ENCODE assay signal across 1 cellular context in genomic region chr10:3785251-3785848, GRCh38.
TF ChIP-seq lines count a peak whose summit lies in the region.

No MANE protein-coding gene starts in this region.

TF ChIP-seq in HepG2, 621 proteins besides CTCF, POLR2A, EP300 and RAD21 (continued from another document and continues in another):
- TF ChIP-seq PREB (CRISPR knock-in tag; IDR thresholded peaks at IDR 0.05) (no peak), REPIN1 (CRISPR knock-in tag; IDR thresholded peaks at IDR 0.05; ENCODE audit: borderline replicate concordance, low read depth) (peak; percentile 49; the same call in 1 of the 2 replicates), HNRNPH1 (optimal IDR thresholded peaks at IDR 0.05; ENCODE audit: low read depth, low read length) (no peak), HOXA3 (CRISPR knock-in tag; IDR thresholded peaks at IDR 0.05) (peak; percentile 48; the same call in 1 of the 2 replicates), CC2D1A (CRISPR knock-in tag; IDR thresholded peaks at IDR 0.05) (no peak), ISX (CRISPR knock-in tag; conservative IDR thresholded peaks at IDR 0.05) (peak; percentile 51; the same call in 1 of the 2 replicates), ZBTB40 (IDR thresholded peaks at IDR 0.05) (no peak), ZBTB40 (CRISPR knock-in tag; IDR thresholded peaks at IDR 0.05) (peak; percentile 29; the same call in 1 of the 2 replicates), RARA (CRISPR knock-in tag; IDR thresholded peaks at IDR 0.05) (0 out of 2 replicates have a peak, but pooled peaks have one; percentile 7), SP140L (CRISPR knock-in tag; IDR thresholded peaks at IDR 0.05; ENCODE audit: borderline replicate concordance) (no peak), EED (CRISPR knock-in tag; IDR thresholded peaks at IDR 0.05) (no peak), SP5 (CRISPR knock-in tag; IDR thresholded peaks at IDR 0.05; ENCODE audit: borderline replicate concordance, low read depth) (0 out of 2 replicates have a peak, but pooled peaks have one; percentile 12), FOXM1 (CRISPR knock-in tag; IDR thresholded peaks at IDR 0.05) (0 out of 2 replicates have a peak, but pooled peaks have one; percentile 69), MED13 (CRISPR knock-in tag; IDR thresholded peaks at IDR 0.05) (peak; percentile 55; the same call in 1 of the 2 replicates), TAF1 (CRISPR knock-in tag; IDR thresholded peaks at IDR 0.05) (peak; percentile 85), NFIC (IDR thresholded peaks at IDR 0.05; ENCODE audit: low read length) (no peak), RFXAP (CRISPR knock-in tag; IDR thresholded peaks at IDR 0.05; ENCODE audit: borderline replicate concordance) (peak; percentile 65; the same call in 1 of the 2 replicates), PBX2 (CRISPR knock-in tag; IDR thresholded peaks at IDR 0.05) (no peak), ZNF33A (CRISPR knock-in tag; IDR thresholded peaks at IDR 0.05; ENCODE audit: borderline replicate concordance) (no peak), KDM5B (CRISPR knock-in tag; IDR thresholded peaks at IDR 0.05; ENCODE audit: borderline replicate concordance) (peak; percentile 53; the same call in 1 of the 2 replicates), ATF7 (IDR thresholded peaks at IDR 0.05) (peak; percentile 94), ATF7 (CRISPR knock-in tag; IDR thresholded peaks at IDR 0.05) (peak; percentile 98), KDM2A (CRISPR knock-in tag; IDR thresholded peaks at IDR 0.05; ENCODE audit: borderline replicate concordance, low read depth) (peak; percentile 33; the same call in 1 of the 2 replicates), MED1 (CRISPR knock-in tag; IDR thresholded peaks at IDR 0.05) (peak; percentile 72; the same call in 1 of the 2 replicates), HNF4G (IDR thresholded peaks at IDR 0.05; ENCODE audit: borderline replicate concordance, low read depth, low read length) (no peak), HNF4G (CRISPR knock-in tag; IDR thresholded peaks at IDR 0.05; ENCODE audit: borderline replicate concordance, low read depth) (no peak; the same call in 1 of the 2 replicates), ZNF607 (CRISPR knock-in tag; IDR thresholded peaks at IDR 0.05; ENCODE audit: borderline replicate concordance) (0 out of 2 replicates have a peak, but pooled peaks have one; percentile 11), ZNF570 (CRISPR knock-in tag; IDR thresholded peaks at IDR 0.05; ENCODE audit: borderline replicate concordance) (peak; percentile 9; the same call in 1 of the 2 replicates), ZNF768 (CRISPR knock-in tag; IDR thresholded peaks at IDR 0.05) (peak; percentile 63; the same call in 1 of the 2 replicates), SKIL (CRISPR knock-in tag; IDR thresholded peaks at IDR 0.05; ENCODE audit: borderline replicate concordance) (no peak), TMF1 (CRISPR knock-in tag; IDR thresholded peaks at IDR 0.05; ENCODE audit: low read depth) (peak; percentile 54; the same call in 1 of the 2 replicates), ZBTB33 (CRISPR knock-in tag; IDR thresholded peaks at IDR 0.05) (no peak), MEIS2 (CRISPR knock-in tag; IDR thresholded peaks at IDR 0.05) (peak; percentile 80), ZNF354B (CRISPR knock-in tag; IDR thresholded peaks at IDR 0.05) (no peak)
- TF ChIP-seq, protein P1, sequence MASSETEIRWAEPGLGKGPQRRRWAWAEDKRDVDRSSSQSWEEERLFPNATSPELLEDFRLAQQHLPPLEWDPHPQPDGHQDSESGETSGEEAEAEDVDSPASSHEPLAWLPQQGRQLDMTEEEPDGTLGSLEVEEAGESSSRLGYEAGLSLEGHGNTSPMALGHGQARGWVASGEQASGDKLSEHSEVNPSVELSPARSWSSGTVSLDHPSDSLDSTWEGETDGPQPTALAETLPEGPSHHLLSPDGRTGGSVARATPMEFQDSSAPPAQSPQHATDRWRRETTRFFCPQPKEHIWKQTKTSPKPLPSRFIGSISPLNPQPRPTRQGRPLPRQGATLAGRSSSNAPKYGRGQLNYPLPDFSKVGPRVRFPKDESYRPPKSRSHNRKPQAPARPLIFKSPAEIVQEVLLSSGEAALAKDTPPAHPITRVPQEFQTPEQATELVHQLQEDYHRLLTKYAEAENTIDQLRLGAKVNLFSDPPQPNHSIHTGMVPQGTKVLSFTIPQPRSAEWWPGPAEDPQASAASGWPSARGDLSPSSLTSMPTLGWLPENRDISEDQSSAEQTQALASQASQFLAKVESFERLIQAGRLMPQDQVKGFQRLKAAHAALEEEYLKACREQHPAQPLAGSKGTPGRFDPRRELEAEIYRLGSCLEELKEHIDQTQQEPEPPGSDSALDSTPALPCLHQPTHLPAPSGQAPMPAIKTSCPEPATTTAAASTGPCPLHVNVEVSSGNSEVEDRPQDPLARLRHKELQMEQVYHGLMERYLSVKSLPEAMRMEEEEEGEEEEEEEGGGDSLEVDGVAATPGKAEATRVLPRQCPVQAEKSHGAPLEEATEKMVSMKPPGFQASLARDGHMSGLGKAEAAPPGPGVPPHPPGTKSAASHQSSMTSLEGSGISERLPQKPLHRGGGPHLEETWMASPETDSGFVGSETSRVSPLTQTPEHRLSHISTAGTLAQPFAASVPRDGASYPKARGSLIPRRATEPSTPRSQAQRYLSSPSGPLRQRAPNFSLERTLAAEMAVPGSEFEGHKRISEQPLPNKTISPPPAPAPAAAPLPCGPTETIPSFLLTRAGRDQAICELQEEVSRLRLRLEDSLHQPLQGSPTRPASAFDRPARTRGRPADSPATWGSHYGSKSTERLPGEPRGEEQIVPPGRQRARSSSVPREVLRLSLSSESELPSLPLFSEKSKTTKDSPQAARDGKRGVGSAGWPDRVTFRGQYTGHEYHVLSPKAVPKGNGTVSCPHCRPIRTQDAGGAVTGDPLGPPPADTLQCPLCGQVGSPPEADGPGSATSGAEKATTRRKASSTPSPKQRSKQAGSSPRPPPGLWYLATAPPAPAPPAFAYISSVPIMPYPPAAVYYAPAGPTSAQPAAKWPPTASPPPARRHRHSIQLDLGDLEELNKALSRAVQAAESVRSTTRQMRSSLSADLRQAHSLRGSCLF (CRISPR knock-in tag; IDR thresholded peaks at IDR 0.05; ENCODE audit: borderline replicate concordance) = no peak
- TF ChIP-seq, protein P2, sequence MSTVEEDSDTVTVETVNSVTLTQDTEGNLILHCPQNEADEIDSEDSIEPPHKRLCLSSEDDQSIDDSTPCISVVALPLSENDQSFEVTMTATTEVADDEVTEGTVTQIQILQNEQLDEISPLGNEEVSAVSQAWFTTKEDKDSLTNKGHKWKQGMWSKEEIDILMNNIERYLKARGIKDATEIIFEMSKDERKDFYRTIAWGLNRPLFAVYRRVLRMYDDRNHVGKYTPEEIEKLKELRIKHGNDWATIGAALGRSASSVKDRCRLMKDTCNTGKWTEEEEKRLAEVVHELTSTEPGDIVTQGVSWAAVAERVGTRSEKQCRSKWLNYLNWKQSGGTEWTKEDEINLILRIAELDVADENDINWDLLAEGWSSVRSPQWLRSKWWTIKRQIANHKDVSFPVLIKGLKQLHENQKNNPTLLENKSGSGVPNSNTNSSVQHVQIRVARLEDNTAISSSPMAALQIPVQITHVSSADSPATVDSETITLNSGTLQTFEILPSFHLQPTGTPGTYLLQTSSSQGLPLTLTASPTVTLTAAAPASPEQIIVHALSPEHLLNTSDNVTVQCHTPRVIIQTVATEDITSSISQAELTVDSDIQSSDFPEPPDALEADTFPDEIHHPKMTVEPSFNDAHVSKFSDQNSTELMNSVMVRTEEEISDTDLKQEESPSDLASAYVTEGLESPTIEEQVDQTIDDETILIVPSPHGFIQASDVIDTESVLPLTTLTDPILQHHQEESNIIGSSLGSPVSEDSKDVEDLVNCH (CRISPR knock-in tag; IDR thresholded peaks at IDR 0.05) = no peak
